ENCODE assay signal across 1 cellular context in genomic region chr16:16014329-16015224, GRCh38.
A peak's percentile ranks its signal among the peaks of the same experiment; 100 is the strongest.
TF ChIP-seq lines count a peak whose summit lies in the region.

No MANE protein-coding gene starts in this region.

TF ChIP-seq in HepG2, 621 proteins besides CTCF, POLR2A, EP300 and RAD21 (continued from another document):
- TF ChIP-seq ARID3A (IDR thresholded peaks at IDR 0.05; ENCODE audit: low read depth, low read length), result peak; percentile 53; the same call in 1 of the 2 replicates
- TF ChIP-seq ZBTB7A (CRISPR knock-in tag; IDR thresholded peaks at IDR 0.05), result 0 out of 2 replicates have a peak, but pooled peaks have one; percentile 19
- TF ChIP-seq STAT6 (CRISPR knock-in tag; IDR thresholded peaks at IDR 0.05; ENCODE audit: borderline replicate concordance), result no peak
- TF ChIP-seq PLSCR1 (CRISPR knock-in tag; IDR thresholded peaks at IDR 0.05; ENCODE audit: borderline replicate concordance), result no peak
- TF ChIP-seq FOXJ3 (CRISPR knock-in tag; IDR thresholded peaks at IDR 0.05; ENCODE audit: borderline replicate concordance), result peak; percentile 62; the same call in 1 of the 2 replicates
- peak; percentile 77; the same call in 1 of the 2 replicates for TF ChIP-seq MTA1 (CRISPR knock-in tag; IDR thresholded peaks at IDR 0.05; ENCODE audit: borderline replicate concordance)
- peak; percentile 62 for TF ChIP-seq THAP11 (CRISPR knock-in tag; IDR thresholded peaks at IDR 0.05)
- 0 out of 4 replicates have a peak, but pooled peaks of 1 of the 2 experiments have one; percentile 46 for TF ChIP-seq NR2F1 (CRISPR knock-in tag; IDR thresholded peaks at IDR 0.05)
- TF ChIP-seq ZNF3 (CRISPR knock-in tag; IDR thresholded peaks at IDR 0.05), result peak; percentile 90; the same call in 1 of the 2 replicates
- peak; percentile 56; the same call in 1 of the 2 replicates for TF ChIP-seq ZBTB25 (CRISPR knock-in tag; IDR thresholded peaks at IDR 0.05)
- no peak for TF ChIP-seq ZNF33A (CRISPR knock-in tag; IDR thresholded peaks at IDR 0.05; ENCODE audit: borderline replicate concordance)
- TF ChIP-seq ZNF710 (CRISPR knock-in tag; IDR thresholded peaks at IDR 0.05; ENCODE audit: borderline replicate concordance), result peak; percentile 55; the same call in 1 of the 2 replicates
- 0 out of 2 replicates have a peak, but pooled peaks have one; percentile 39 for TF ChIP-seq HNRNPL (IDR thresholded peaks at IDR 0.05; ENCODE audit: low read depth, low read length)
- TF ChIP-seq MAFK (conservative IDR thresholded peaks at IDR 0.05 in 1 of 2, IDR thresholded peaks at IDR 0.05 in 1 of 2; ENCODE audit: low read length in 2 of 2), result peak; percentile 89 to 96
- no peak for TF ChIP-seq ZSCAN12 (CRISPR knock-in tag; IDR thresholded peaks at IDR 0.05)
- TF ChIP-seq SOX5 (CRISPR knock-in tag; IDR thresholded peaks at IDR 0.05; ENCODE audit: borderline replicate concordance), result peak; percentile 61; the same call in 1 of the 2 replicates
- TF ChIP-seq ZNF652 (CRISPR knock-in tag; IDR thresholded peaks at IDR 0.05; ENCODE audit: borderline replicate concordance, low read depth), result no peak
- TF ChIP-seq ZNF790 (CRISPR knock-in tag; IDR thresholded peaks at IDR 0.05; ENCODE audit: borderline replicate concordance), result 0 out of 2 replicates have a peak, but pooled peaks have one; percentile 37
- TF ChIP-seq ZBTB7B (CRISPR knock-in tag; IDR thresholded peaks at IDR 0.05), result 0 out of 2 replicates have a peak, but pooled peaks have one; percentile 59
- no peak for TF ChIP-seq TSC22D2 (CRISPR knock-in tag; IDR thresholded peaks at IDR 0.05; ENCODE audit: borderline replicate concordance)
- TF ChIP-seq KIAA2018 (CRISPR knock-in tag; IDR thresholded peaks at IDR 0.05; ENCODE audit: borderline replicate concordance), result 0 out of 2 replicates have a peak, but pooled peaks have one; percentile 35
- no peak for TF ChIP-seq GATAD1 (CRISPR knock-in tag; IDR thresholded peaks at IDR 0.05)
- no peak for TF ChIP-seq ZNF124 (CRISPR knock-in tag; IDR thresholded peaks at IDR 0.05)
- no peak for TF ChIP-seq ZNF460 (CRISPR knock-in tag; IDR thresholded peaks at IDR 0.05; ENCODE audit: borderline replicate concordance)
- peak; percentile 90 for TF ChIP-seq BCL6 (CRISPR knock-in tag; IDR thresholded peaks at IDR 0.05)
- TF ChIP-seq ZBTB37 (CRISPR knock-in tag; IDR thresholded peaks at IDR 0.05), result peak; percentile 60; the same call in 1 of the 2 replicates
- no peak for TF ChIP-seq ZNF615 (CRISPR knock-in tag; IDR thresholded peaks at IDR 0.05; ENCODE audit: borderline replicate concordance)
- TF ChIP-seq SSRP1 (CRISPR knock-in tag; IDR thresholded peaks at IDR 0.05), result 0 out of 2 replicates have a peak, but pooled peaks have one; percentile 63
- TF ChIP-seq ZMYM3 (CRISPR knock-in tag; IDR thresholded peaks at IDR 0.05), result peak; percentile 66; the same call in 1 of the 2 replicates
- TF ChIP-seq RXRA (CRISPR knock-in tag; IDR thresholded peaks at IDR 0.05), result peak; percentile 99
